Comparison of ENCODE assay signal across 9 cellular contexts in the genomic region with DNA sequence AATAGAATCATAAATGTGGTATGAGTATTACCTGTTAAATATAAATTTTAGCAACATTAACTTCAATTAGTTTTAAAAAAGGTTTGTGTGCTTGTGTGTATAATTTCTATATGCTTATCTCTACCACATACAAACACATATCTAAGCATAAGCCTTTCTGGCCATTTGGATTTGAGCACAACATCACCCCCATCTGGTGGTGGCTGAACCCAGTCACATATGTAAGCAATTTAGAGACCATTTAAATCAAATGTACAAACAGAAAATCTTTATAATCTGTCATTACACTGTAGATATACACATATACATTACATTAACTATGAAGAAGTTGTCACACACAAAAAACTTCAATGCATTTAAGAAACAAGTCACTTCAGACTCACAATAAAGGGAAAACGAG. TPM values are rescaled to one million over a fixed set of nuclear protein-coding genes. Genes with fewer than 3 reads are reported as not detected.
A peak's percentile ranks its signal among the peaks of the same experiment; 100 is the strongest.
DNase-seq lines count a peak whose midpoint lies in the region; ATAC-seq and TF ChIP-seq lines count a peak whose summit lies in the region.
"Had no signal": no experiment of that assay in that cellular context is flagged by ENCODE, and none has a peak within 500 bp of the region (broad histone marks: within the 10 kb centered on the region; RNA-seq: fewer than 3 reads in every experiment).

No MANE protein-coding gene starts in this region.

- no peak for TF ChIP-seq POLR2A in adrenal gland (IDR thresholded peaks at IDR 0.05)

- WGBS in heart right ventricle, 2 donors, result 68 to 93% methylated on average over 1 of the region's 1 CpG
- WGBS in adrenal gland, 4 donors, result 76 to 100% (median 97%) methylated on average over 1 of the region's 1 CpG
- 93% methylated on average over 1 of the region's 1 CpG for WGBS in liver

- peak; percentile 48 to 69 for TF ChIP-seq RAD21 in liver (IDR thresholded peaks at IDR 0.05)

- H3K36me3 ChIP-seq in heart right ventricle, result peaks cover 0 to 11% (median 0%) of the 10 kb centered on the region in 9 donors
- no peaks in the 10 kb centered on the region for H3K36me3 ChIP-seq in adrenal gland (replicated peaks in 1 of 2)
- no peaks in the 10 kb centered on the region for H3K36me3 ChIP-seq in liver (ENCODE audit: control insufficient read depth in 4 of 4, insufficient read depth in 3 of 4, low read depth in 1 of 4, low read length in 3 of 4)
- H3K36me3 ChIP-seq in ascending aorta, result peaks cover 0 to 10% of the 10 kb centered on the region in 2 donors

- H3K27ac ChIP-seq in heart right ventricle (no peak overlapping the region), adrenal gland (no peak overlapping the region), liver (ENCODE audit: low read depth in 1 of 2, low read length in 2 of 2) (no peak overlapping the region), ascending aorta (no peak overlapping the region)

- H3K4me1 ChIP-seq in heart right ventricle, result peaks cover under 1 to 14% (median 6%) of the 10 kb centered on the region in 9 donors
- H3K4me1 ChIP-seq in adrenal gland (replicated peaks in 1 of 2), result no peaks in the 10 kb centered on the region
- H3K4me1 ChIP-seq in liver (ENCODE audit: control insufficient read depth in 4 of 4, insufficient read depth in 4 of 4, low read length in 3 of 4), result peaks cover 0 to 3% (median 1%) of the 10 kb centered on the region in 4 donors
- no peaks in the 10 kb centered on the region for H3K4me1 ChIP-seq in ascending aorta

- no peak overlapping the region for H3K4me3 ChIP-seq in heart right ventricle
- H3K4me3 ChIP-seq in adrenal gland, result no peak overlapping the region
- H3K4me3 ChIP-seq in liver (ENCODE audit: low read depth in 1 of 3, low read length in 3 of 3), result no peak overlapping the region
- no peak overlapping the region for H3K4me3 ChIP-seq in ascending aorta

- DNase-seq in heart right ventricle (no peak), Right ventricle myocardium superior (no peak), NAMALWA (ENCODE audit: low spot score) (peak; percentile 74), adrenal gland (peak in 1 of 7 donors; percentile 20), ascending aorta (ENCODE audit: low spot score in 2 of 2) (no peak), ecto neural progenitor cell (ENCODE audit: low spot score) (no peak)
- DNase-seq: activated naive CD8-positive, alpha-beta T cell treated with anti-CD3 and anti-CD28 coated beads, Interleukin-2, amount 10 ng/mL, durations not matched to agents 7 days and 5 days had no signal

- H3K9me3 ChIP-seq in heart right ventricle (peaks cover 0 to 6% (median 0%) of the 10 kb centered on the region in 11 donors), adrenal gland (replicated peaks in 1 of 3) (no peaks in the 10 kb centered on the region), liver (ENCODE audit: control insufficient read depth in 4 of 4, low read length in 3 of 4) (no peaks in the 10 kb centered on the region), ascending aorta (no peaks in the 10 kb centered on the region)

- ATAC-seq in heart right ventricle, result peak in 1 of 8 donors; percentile 43
- no peak for ATAC-seq in Right ventricle myocardium superior (ENCODE audit: poor library complexity)
- ATAC-seq in GM18498 (IDR thresholded peaks at IDR 0.05; ENCODE audit: unreplicated experiment), result no peak

- intact Hi-C loops in heart right ventricle (cut with DNase I), result no loop called here
- intact Hi-C loops in Right ventricle myocardium superior (cut with DNase I), result no loop called here
- intact Hi-C loops in adrenal gland (cut with DNase I), result no loop called here
- intact Hi-C loops in ascending aorta (cut with DNase I), result no loop called here

- H3K27me3 ChIP-seq in heart right ventricle (no peaks in the 10 kb centered on the region), adrenal gland (no peaks in the 10 kb centered on the region), liver (ENCODE audit: control insufficient read depth in 4 of 4, insufficient read depth in 4 of 4, low read length in 3 of 4) (no peaks in the 10 kb centered on the region), ascending aorta (no peaks in the 10 kb centered on the region)

- peak in 8 of 9 donors; percentile 12 to 51 (median 35) for TF ChIP-seq CTCF in heart right ventricle (IDR thresholded peaks at IDR 0.05)
- peak in 5 of 6 experiments; percentile 14 to 39 (median 36) for TF ChIP-seq CTCF in adrenal gland (IDR thresholded peaks at IDR 0.05)
- no peak for TF ChIP-seq CTCF in liver (IDR thresholded peaks at IDR 0.05; ENCODE audit: low read depth, low read length, missing input control)
- TF ChIP-seq CTCF in ascending aorta (IDR thresholded peaks at IDR 0.05), result peak in 1 of 3 experiments; percentile 18

- no peak overlapping the region for H3K9ac ChIP-seq in liver (ENCODE audit: low read depth in 1 of 2, low read length in 2 of 2)

TF ChIP-seq in liver, 16 proteins besides CTCF, POLR2A, EP300 and RAD21:
- TF ChIP-seq RXRA (IDR thresholded peaks at IDR 0.05), result no peak
- TF ChIP-seq SP1 (IDR thresholded peaks at IDR 0.05), result no peak
- no peak for TF ChIP-seq NR2F2 (IDR thresholded peaks at IDR 0.05)
- no peak for TF ChIP-seq TAF1 (conservative IDR thresholded peaks at IDR 0.05)
- TF ChIP-seq, protein P1, sequence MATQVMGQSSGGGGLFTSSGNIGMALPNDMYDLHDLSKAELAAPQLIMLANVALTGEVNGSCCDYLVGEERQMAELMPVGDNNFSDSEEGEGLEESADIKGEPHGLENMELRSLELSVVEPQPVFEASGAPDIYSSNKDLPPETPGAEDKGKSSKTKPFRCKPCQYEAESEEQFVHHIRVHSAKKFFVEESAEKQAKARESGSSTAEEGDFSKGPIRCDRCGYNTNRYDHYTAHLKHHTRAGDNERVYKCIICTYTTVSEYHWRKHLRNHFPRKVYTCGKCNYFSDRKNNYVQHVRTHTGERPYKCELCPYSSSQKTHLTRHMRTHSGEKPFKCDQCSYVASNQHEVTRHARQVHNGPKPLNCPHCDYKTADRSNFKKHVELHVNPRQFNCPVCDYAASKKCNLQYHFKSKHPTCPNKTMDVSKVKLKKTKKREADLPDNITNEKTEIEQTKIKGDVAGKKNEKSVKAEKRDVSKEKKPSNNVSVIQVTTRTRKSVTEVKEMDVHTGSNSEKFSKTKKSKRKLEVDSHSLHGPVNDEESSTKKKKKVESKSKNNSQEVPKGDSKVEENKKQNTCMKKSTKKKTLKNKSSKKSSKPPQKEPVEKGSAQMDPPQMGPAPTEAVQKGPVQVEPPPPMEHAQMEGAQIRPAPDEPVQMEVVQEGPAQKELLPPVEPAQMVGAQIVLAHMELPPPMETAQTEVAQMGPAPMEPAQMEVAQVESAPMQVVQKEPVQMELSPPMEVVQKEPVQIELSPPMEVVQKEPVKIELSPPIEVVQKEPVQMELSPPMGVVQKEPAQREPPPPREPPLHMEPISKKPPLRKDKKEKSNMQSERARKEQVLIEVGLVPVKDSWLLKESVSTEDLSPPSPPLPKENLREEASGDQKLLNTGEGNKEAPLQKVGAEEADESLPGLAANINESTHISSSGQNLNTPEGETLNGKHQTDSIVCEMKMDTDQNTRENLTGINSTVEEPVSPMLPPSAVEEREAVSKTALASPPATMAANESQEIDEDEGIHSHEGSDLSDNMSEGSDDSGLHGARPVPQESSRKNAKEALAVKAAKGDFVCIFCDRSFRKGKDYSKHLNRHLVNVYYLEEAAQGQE (IDR thresholded peaks at IDR 0.05), result no peak
- no peak for TF ChIP-seq YY1 (IDR thresholded peaks at IDR 0.05)
- TF ChIP-seq FOXA2 (IDR thresholded peaks at IDR 0.05), result no peak
- TF ChIP-seq EGR1 (IDR thresholded peaks at IDR 0.05; ENCODE audit: low read depth in 2 of 2), result no peak
- TF ChIP-seq FOXA1 (IDR thresholded peaks at IDR 0.05), result no peak
- TF ChIP-seq, protein P2, sequence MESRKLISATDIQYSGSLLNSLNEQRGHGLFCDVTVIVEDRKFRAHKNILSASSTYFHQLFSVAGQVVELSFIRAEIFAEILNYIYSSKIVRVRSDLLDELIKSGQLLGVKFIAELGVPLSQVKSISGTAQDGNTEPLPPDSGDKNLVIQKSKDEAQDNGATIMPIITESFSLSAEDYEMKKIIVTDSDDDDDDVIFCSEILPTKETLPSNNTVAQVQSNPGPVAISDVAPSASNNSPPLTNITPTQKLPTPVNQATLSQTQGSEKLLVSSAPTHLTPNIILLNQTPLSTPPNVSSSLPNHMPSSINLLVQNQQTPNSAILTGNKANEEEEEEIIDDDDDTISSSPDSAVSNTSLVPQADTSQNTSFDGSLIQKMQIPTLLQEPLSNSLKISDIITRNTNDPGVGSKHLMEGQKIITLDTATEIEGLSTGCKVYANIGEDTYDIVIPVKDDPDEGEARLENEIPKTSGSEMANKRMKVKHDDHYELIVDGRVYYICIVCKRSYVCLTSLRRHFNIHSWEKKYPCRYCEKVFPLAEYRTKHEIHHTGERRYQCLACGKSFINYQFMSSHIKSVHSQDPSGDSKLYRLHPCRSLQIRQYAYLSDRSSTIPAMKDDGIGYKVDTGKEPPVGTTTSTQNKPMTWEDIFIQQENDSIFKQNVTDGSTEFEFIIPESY (IDR thresholded peaks at IDR 0.05), result no peak
- TF ChIP-seq HNF4G (IDR thresholded peaks at IDR 0.05), result no peak
- TF ChIP-seq GABPA (IDR thresholded peaks at IDR 0.05 in 1 of 2, conservative IDR thresholded peaks at IDR 0.05 in 1 of 2), result no peak
- TF ChIP-seq, protein P3, sequence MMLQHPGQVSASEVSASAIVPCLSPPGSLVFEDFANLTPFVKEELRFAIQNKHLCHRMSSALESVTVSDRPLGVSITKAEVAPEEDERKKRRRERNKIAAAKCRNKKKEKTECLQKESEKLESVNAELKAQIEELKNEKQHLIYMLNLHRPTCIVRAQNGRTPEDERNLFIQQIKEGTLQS (IDR thresholded peaks at IDR 0.05), result no peak
- TF ChIP-seq, protein P4, sequence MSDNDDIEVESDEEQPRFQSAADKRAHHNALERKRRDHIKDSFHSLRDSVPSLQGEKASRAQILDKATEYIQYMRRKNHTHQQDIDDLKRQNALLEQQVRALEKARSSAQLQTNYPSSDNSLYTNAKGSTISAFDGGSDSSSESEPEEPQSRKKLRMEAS (IDR thresholded peaks at IDR 0.05), result no peak
- TF ChIP-seq HNF4A (conservative IDR thresholded peaks at IDR 0.05), result no peak
- TF ChIP-seq JUND (IDR thresholded peaks at IDR 0.05), result no peak

RNA-seq across cellular contexts. Expression of gene GPR22, which starts 31.7 kb away (rescaled TPM):
- 10 to 100 TPM; 20.0 to 61.9 (median 36.4) TPM for total RNA-seq in heart right ventricle
- 10 to 100 TPM in 1 of 2 donors, 1 to 10 TPM in 1; 6.1 to 11.4 TPM for polyA plus RNA-seq in heart right ventricle
- total RNA-seq in Right ventricle myocardium superior, result 36.4 TPM
- 1 to 10 TPM in 2 of 8 donors, under 1 TPM in 3, not detected in 3; 0.06 to 2.3 (median 0.81) TPM for total RNA-seq in adrenal gland
- polyA plus RNA-seq in adrenal gland, result 1 to 10 TPM in 2 of 3 donors, under 1 TPM in 1; 0.34 to 4.8 (median 1.0) TPM
- not detected for total RNA-seq in liver
- polyA plus RNA-seq in liver, result 1 to 10 TPM in 1 of 2 donors, not detected in 1; 2.1 TPM
- total RNA-seq in ascending aorta, result not detected
- total RNA-seq: activated naive CD8-positive, alpha-beta T cell treated with anti-CD3 and anti-CD28 coated beads, Interleukin-2, amount 10 ng/mL, durations not matched to agents 7 days and 5 days had no signal

Comparison
In these comparisons a context has a peak if more than half of its experiments do, and no peak if none do; other contexts are left out.
1. RNA of gene GPR22, which starts 31.7 kb away (total RNA-seq): 20.0 to 61.9 TPM in heart right ventricle and 36.4 TPM in Right ventricle myocardium superior (single experiment); 0.06 to 2.3 TPM in adrenal gland, not detected in liver and not detected in ascending aorta (single experiment); every median in the first group is over 4 times any median in the second.